ENCODE assay signal across 7 cellular contexts in the genomic region with DNA sequence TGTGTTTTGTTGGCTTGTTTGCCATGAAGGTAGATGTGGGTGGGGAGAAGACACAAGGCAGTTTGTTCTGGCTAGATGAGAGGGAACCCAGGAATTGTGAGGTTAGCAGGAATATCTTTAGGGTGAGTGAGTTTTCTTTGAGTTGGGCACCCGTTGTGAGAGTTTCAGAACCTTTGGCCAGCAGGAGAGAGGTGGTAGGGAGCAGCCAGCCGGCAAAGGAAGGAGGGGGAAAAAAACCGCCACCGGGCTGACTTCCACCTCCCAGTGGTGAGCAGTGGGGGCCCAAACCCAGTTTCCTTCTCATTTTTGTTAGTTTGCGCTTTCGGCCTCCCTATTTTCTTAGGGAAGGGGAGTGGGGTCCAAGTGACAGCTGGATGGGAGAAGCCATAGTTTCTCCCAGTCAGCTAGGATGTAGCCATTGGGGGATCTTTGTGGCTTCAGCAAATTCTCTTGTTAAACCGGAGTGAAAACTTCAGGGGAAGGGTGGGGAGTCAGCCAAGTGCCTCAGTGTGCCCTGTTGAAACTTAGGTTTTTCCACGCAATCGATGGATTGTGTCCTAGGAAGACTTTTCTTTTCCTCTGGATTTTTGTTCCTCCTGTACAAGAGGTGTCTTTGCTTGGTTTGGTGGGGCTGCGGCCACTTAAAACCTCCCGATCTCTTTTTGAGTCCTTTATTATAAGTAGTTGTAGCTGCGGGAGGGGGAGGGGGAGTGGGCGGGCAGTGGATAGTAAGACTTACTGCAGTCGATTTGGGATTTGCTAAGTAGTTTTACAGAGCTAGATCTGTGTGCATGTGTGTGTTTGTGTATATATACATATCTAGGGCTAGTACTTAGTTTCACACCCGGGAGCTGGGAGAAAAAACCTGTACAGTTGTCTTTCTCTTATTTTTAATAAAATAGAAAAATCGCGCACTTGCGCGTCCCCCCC. TPM values are rescaled to one million over a fixed set of nuclear protein-coding genes. Genes with fewer than 3 reads are reported as not detected.
DNase-seq lines count a peak whose midpoint lies in the region; ATAC-seq and TF ChIP-seq lines count a peak whose summit lies in the region.
"Had no signal": no experiment of that assay in that cellular context is flagged by ENCODE, and none has a peak within 500 bp of the region (broad histone marks: within the 10 kb centered on the region; RNA-seq: fewer than 3 reads in every experiment).

No MANE protein-coding gene starts in this region.

- H3K4me3 Mint-ChIP-seq in activated CD4-positive, alpha-beta memory T cell treated with anti-CD3 and anti-CD28 coated beads, Interleukin-2, amount 10 ng/mL, durations not matched to agents 7 days and 5 days, result peak overlapping the region; percentile 78

- no peaks in the 10 kb centered on the region for H3K36me3 ChIP-seq in HUES6 (ENCODE audit: control insufficient read depth, insufficient read depth, low read length)
- no peaks in the 10 kb centered on the region for H3K36me3 ChIP-seq in lung (ENCODE audit: control insufficient read depth in 2 of 2, insufficient read depth in 2 of 2, low read length in 2 of 2)

- H3K27me3 Mint-ChIP-seq in activated CD4-positive, alpha-beta memory T cell treated with anti-CD3 and anti-CD28 coated beads, Interleukin-2, amount 10 ng/mL, durations not matched to agents 7 days and 5 days, result peaks cover 44% of the 10 kb centered on the region

- peak overlapping the region; percentile 91 for H3K9ac ChIP-seq in HUES6 (ENCODE audit: low read length)

- H3K4me3 ChIP-seq in HUES6 (ENCODE audit: low read depth, low read length) (peak overlapping the region; percentile 93), lung (peak overlapping the region; percentile 19)

- POLR2A ChIA-PET in activated CD4-positive, alpha-beta memory T cell treated with anti-CD3 and anti-CD28 coated beads, Interleukin-2, amount 10 ng/mL, durations not matched to agents 7 days and 5 days (lab: Charles Lee), result interaction anchor here (0.9 to 2.5 kb wide), 6 partner anchors 12 to 198 kb away, joined by 3 to 11 read pairs (median 4); a partner anchor contains a TSS

- ATAC-seq in lung (ENCODE audit: insufficient read depth, low FRiP score) (no peak), GM21786 (IDR thresholded peaks at IDR 0.05; ENCODE audit: unreplicated experiment) (no peak), GM21381 (IDR thresholded peaks at IDR 0.05; ENCODE audit: unreplicated experiment) (no peak), GM19463 (IDR thresholded peaks at IDR 0.05; ENCODE audit: unreplicated experiment) (no peak)

- DNase-seq in activated CD4-positive, alpha-beta memory T cell treated with anti-CD3 and anti-CD28 coated beads, Interleukin-2, amount 10 ng/mL, durations not matched to agents 7 days and 5 days, result no peak
- DNase-seq in lung (ENCODE audit: low spot score), result no peak

- no peak for TF ChIP-seq CTCF in lung (IDR thresholded peaks at IDR 0.05; ENCODE audit: control extremely low read depth, extremely low read depth)

- peaks cover 37% of the 10 kb centered on the region for H3K27me3 ChIP-seq in HUES6 (ENCODE audit: control insufficient read depth, insufficient read depth, low read length)
- no peaks in the 10 kb centered on the region for H3K27me3 ChIP-seq in lung (ENCODE audit: control insufficient read depth, insufficient read depth)

- WGBS in lung, 2 donors, result 2 to 3% methylated on average over 19 of the region's 19 CpGs

- CTCF ChIA-PET in activated CD4-positive, alpha-beta memory T cell treated with anti-CD3 and anti-CD28 coated beads, Interleukin-2, amount 10 ng/mL, durations not matched to agents 7 days and 5 days (lab: Charles Lee), result interaction anchor here (0.9 to 4.3 kb wide), 4 partner anchors 10 to 200 kb away, joined by 3 to 49 read pairs (median 6); no protein-coding TSS in a partner anchor

- no peak overlapping the region for H3K27ac ChIP-seq in HUES6 (ENCODE audit: low read depth, low read length)
- peak overlapping the region; percentile 74 to 90 for H3K27ac ChIP-seq in lung (ENCODE audit: low read depth in 1 of 2, low read length in 1 of 2)

- H3K4me1 ChIP-seq in HUES6 (ENCODE audit: control insufficient read depth, insufficient read depth, low read length) (peaks cover 21% of the 10 kb centered on the region), lung (ENCODE audit: control insufficient read depth in 2 of 2, insufficient read depth in 2 of 2, low read length in 2 of 2) (peaks cover 0 to 22% of the 10 kb centered on the region in 2 donors)

- peaks cover 4% of the 10 kb centered on the region for H3K36me3 Mint-ChIP-seq in activated CD4-positive, alpha-beta memory T cell treated with anti-CD3 and anti-CD28 coated beads, Interleukin-2, amount 10 ng/mL, durations not matched to agents 7 days and 5 days (ENCODE audit: low read depth)

- H3K9me3 Mint-ChIP-seq in activated CD4-positive, alpha-beta memory T cell treated with anti-CD3 and anti-CD28 coated beads, Interleukin-2, amount 10 ng/mL, durations not matched to agents 7 days and 5 days, result no peaks in the 10 kb centered on the region

- H3K4me1 Mint-ChIP-seq in activated CD4-positive, alpha-beta memory T cell treated with anti-CD3 and anti-CD28 coated beads, Interleukin-2, amount 10 ng/mL, durations not matched to agents 7 days and 5 days, result peaks cover 46% of the 10 kb centered on the region

- H3K9me3 ChIP-seq in HUES6 (ENCODE audit: control insufficient read depth, insufficient read depth, low read depth, low read length) (no peaks in the 10 kb centered on the region), lung (ENCODE audit: control insufficient read depth in 2 of 2, insufficient read depth in 1 of 2, low read length in 1 of 2) (no peaks in the 10 kb centered on the region)

- peak overlapping the region; percentile 48 for H3K27ac Mint-ChIP-seq in activated CD4-positive, alpha-beta memory T cell treated with anti-CD3 and anti-CD28 coated beads, Interleukin-2, amount 10 ng/mL, durations not matched to agents 7 days and 5 days

RNA-seq across cellular contexts. Expression of a gene that starts 1.1 kb away (rescaled TPM):
- 10 to 100 TPM; 13.2 to 14.1 TPM for total RNA-seq in activated CD4-positive, alpha-beta memory T cell treated with anti-CD3 and anti-CD28 coated beads, Interleukin-2, amount 10 ng/mL, durations not matched to agents 7 days and 5 days
- total RNA-seq in lung, result 10 to 100 TPM; 11.7 to 17.2 TPM
- polyA plus RNA-seq in lung, result 10 to 100 TPM in 1 of 2 donors, 1 to 10 TPM in 1; 9.3 to 31.1 TPM

RNA-seq across cellular contexts. Expression of a gene that starts 16.5 kb away (rescaled TPM):
- total RNA-seq in activated CD4-positive, alpha-beta memory T cell treated with anti-CD3 and anti-CD28 coated beads, Interleukin-2, amount 10 ng/mL, durations not matched to agents 7 days and 5 days, result not detected
- total RNA-seq in lung, result not detected
- polyA plus RNA-seq in lung, result not detected
- total RNA-seq: dermis microvascular lymphatic vessel endothelial cell had no signal

RNA-seq across cellular contexts. Expression of a gene that starts 37.5 kb away (rescaled TPM):
- 10 to 100 TPM; 22.1 TPM for total RNA-seq in activated CD4-positive, alpha-beta memory T cell treated with anti-CD3 and anti-CD28 coated beads, Interleukin-2, amount 10 ng/mL, durations not matched to agents 7 days and 5 days
- 10 to 100 TPM; 19.8 to 31.8 TPM for total RNA-seq in lung
- 10 to 100 TPM; 19.3 to 20.2 TPM for polyA plus RNA-seq in lung

RNA-seq across cellular contexts. Expression of a gene that starts 42.5 kb away (rescaled TPM):
- total RNA-seq in activated CD4-positive, alpha-beta memory T cell treated with anti-CD3 and anti-CD28 coated beads, Interleukin-2, amount 10 ng/mL, durations not matched to agents 7 days and 5 days, result 100 to 1,000 TPM; 331 to 348 TPM
- 100 to 1,000 TPM; 281 to 420 TPM for total RNA-seq in lung
- 100 to 1,000 TPM; 175 to 224 TPM for polyA plus RNA-seq in lung
